In the genomic region with DNA sequence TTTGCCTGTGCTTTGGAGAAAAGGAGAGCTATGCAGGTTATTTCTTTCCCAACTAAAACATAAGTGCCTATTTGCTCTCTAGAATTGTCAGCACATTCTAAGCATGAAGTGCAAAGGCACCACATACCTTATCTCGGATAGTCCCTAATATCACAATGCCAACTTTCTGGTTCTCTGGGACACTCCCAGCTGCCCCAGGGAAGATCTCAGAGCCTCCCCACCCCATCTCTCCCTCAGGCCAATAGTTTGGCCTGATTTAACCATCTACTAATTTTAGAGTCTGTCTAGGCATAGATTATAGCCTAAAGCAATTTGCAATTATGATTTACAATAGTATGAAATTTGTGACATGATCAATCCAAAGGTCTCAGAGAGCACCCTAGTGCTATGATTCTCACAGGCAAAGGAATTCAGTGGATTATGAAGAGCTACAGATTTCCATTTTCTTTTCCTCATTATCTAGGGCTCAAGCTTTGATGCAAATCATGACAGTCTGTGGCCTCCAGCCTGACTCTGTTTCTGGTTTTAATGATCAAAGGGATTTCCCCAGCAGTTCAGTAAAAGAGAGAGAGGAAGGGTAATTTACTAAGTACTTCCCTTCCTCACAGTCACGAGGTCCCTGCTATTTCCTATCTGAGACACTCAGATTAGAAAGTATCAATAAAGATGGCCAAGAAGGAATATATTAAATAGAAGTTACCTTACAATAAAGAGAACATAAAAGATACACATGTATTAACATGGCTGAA, we compare ENCODE assay signal across 1 cellular context.
A peak's percentile ranks its signal among the peaks of the same experiment; 100 is the strongest.
TF ChIP-seq lines count a peak whose summit lies in the region.

No MANE protein-coding gene starts in this region.

TF ChIP-seq in K562, 482 proteins besides CTCF, POLR2A, EP300 and RAD21 (continued from another document):
- TF ChIP-seq, protein P1, sequence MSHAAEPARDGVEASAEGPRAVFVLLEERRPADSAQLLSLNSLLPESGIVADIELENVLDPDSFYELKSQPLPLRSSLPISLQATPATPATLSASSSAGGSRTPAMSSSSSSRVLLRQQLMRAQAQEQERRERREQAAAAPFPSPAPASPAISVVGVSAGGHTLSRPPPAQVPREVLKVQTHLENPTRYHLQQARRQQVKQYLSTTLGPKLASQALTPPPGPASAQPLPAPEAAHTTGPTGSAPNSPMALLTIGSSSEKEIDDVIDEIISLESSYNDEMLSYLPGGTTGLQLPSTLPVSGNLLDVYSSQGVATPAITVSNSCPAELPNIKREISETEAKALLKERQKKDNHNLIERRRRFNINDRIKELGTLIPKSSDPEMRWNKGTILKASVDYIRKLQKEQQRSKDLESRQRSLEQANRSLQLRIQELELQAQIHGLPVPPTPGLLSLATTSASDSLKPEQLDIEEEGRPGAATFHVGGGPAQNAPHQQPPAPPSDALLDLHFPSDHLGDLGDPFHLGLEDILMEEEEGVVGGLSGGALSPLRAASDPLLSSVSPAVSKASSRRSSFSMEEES (CRISPR knock-in tag; IDR thresholded peaks at IDR 0.05), result peak; percentile 47
- TF ChIP-seq ZNF592 (IDR thresholded peaks at IDR 0.05), result 0 out of 2 replicates have a peak, but pooled peaks have one; percentile 7
- peak; percentile 5; the same call in 1 of the 2 replicates for TF ChIP-seq SMAD4 (CRISPR knock-in tag; conservative IDR thresholded peaks at IDR 0.05)
- 0 out of 2 replicates have a peak, but pooled peaks have one; percentile 1 for TF ChIP-seq PML (IDR thresholded peaks at IDR 0.05; ENCODE audit: low read length)
- peak; percentile 36; the same call in 1 of the 2 replicates for TF ChIP-seq POLR2H (tag; IDR thresholded peaks at IDR 0.05; ENCODE audit: low read depth)
- TF ChIP-seq LCOR (CRISPR knock-in tag; IDR thresholded peaks at IDR 0.05), result no peak
- 0 out of 2 replicates have a peak, but pooled peaks have one; percentile 6 for TF ChIP-seq ZNF395 (CRISPR knock-in tag; IDR thresholded peaks at IDR 0.05)
- no peak for TF ChIP-seq TAL1 (IDR thresholded peaks at IDR 0.05)
TF ChIP-seq in K562: peak in this region for 7.
